ENCODE assay signal across 35 cellular contexts in genomic region chr4:518569-519083, GRCh38. TPM values are rescaled to one million over a fixed set of nuclear protein-coding genes. Genes with fewer than 3 reads are reported as not detected.
"Had no signal": no experiment of that assay in that cellular context is flagged by ENCODE, and none has a peak within 500 bp of the region (broad histone marks: within the 10 kb centered on the region; RNA-seq: fewer than 3 reads in every experiment).

No MANE protein-coding gene starts in this region.

- H3K27me3 Mint-ChIP-seq: activated CD8-positive, alpha-beta T cell treated with anti-CD3 and anti-CD28 coated beads for 36 hours; activated T-helper 17 cell treated with anti-CD3 and anti-CD28 coated beads, Interleukin-2, amount 50 U/mL, for 72 hours; natural killer cell treated with Interleukin-12 subunit alpha and Interleukin-12 subunit beta and Interleukin-15 and Interleukin-18, amount 100 ng/mL, for 72 hours; stimulated activated memory B cell treated with anti-CD40 and anti-IgM and Interleukin-4, amounts not matched to agents 10 μg/mL and 1 μg/mL and 100 μg/mL, for 72 hours; stimulated activated naive CD8-positive, alpha-beta T cell treated with anti-CD3 and anti-CD28 coated beads, Interleukin-15, amount 100 ng/mL, for 72 hours; type B pancreatic cell had no signal

- H3K4me3 Mint-ChIP-seq: activated CD8-positive, alpha-beta T cell treated with anti-CD3 and anti-CD28 coated beads for 36 hours; activated T-cell treated with anti-CD3 and anti-CD28 coated beads, Interleukin-2, amount 50 U/mL, for 4 hours; activated T-helper 17 cell treated with anti-CD3 and anti-CD28 coated beads, Interleukin-2, amount 50 U/mL, for 72 hours; natural killer cell treated with Interleukin-12 subunit alpha and Interleukin-12 subunit beta and Interleukin-15 and Interleukin-18, amount 100 ng/mL, for 72 hours; stimulated activated memory B cell treated with anti-CD40 and anti-IgM and Interleukin-4, amounts not matched to agents 10 μg/mL and 1 μg/mL and 100 μg/mL, for 72 hours; stimulated activated naive CD8-positive, alpha-beta T cell treated with anti-CD3 and anti-CD28 coated beads, Interleukin-15, amount 100 ng/mL, for 72 hours; type B pancreatic cell had no signal

- H3K9me3 Mint-ChIP-seq: activated CD8-positive, alpha-beta T cell treated with anti-CD3 and anti-CD28 coated beads for 36 hours; activated T-cell treated with anti-CD3 and anti-CD28 coated beads, Interleukin-2, amount 50 U/mL, for 4 hours; activated T-helper 17 cell treated with anti-CD3 and anti-CD28 coated beads, Interleukin-2, amount 50 U/mL, for 72 hours; natural killer cell treated with Interleukin-12 subunit alpha and Interleukin-12 subunit beta and Interleukin-15 and Interleukin-18, amount 100 ng/mL, for 72 hours; stimulated activated naive CD8-positive, alpha-beta T cell treated with anti-CD3 and anti-CD28 coated beads, Interleukin-15, amount 100 ng/mL, for 72 hours; type B pancreatic cell had no signal

- H3K4me3 ChIP-seq: esophagus squamous epithelium, lower lobe of right lung, mucosa of descending colon, right lobe of liver, skin epidermis, uterus had no signal

- H3K4me1 ChIP-seq: lower lobe of right lung, right lobe of liver, uterus had no signal

- DNase-seq: activated CD4-positive, alpha-beta T cell treated with anti-CD3 and anti-CD28 coated beads for 1 hour; activated CD4-positive, alpha-beta T cell treated with anti-CD3 and anti-CD28 coated beads, Interleukin-2, amount 50 U/mL, for 1 hour; activated CD8-positive, alpha-beta T cell treated with anti-CD3 and anti-CD28 coated beads for 36 hours; activated gamma-delta T cell treated with Interleukin-2 at 50 U/mL for 16 hours; activated naive CD4-positive, alpha-beta T cell treated with anti-CD3 and anti-CD28 coated beads, Interleukin-2, amount 50 U/mL, for 16 hours; activated T-cell treated with anti-CD3 and anti-CD28 coated beads, Interleukin-2, amount 50 U/mL, for 4 hours; amniotic stem cell; central memory CD4-positive, alpha-beta T cell; dermis blood vessel endothelial cell; effector CD4-positive, alpha-beta T cell; esophagus squamous epithelium; foreskin melanocyte; kidney glomerular epithelial cell; lower lobe of right lung; mesenchymal stem cell; mucosa of descending colon; right lobe of liver; stimulated activated CD4-positive, alpha-beta T cell treated with anti-CD3 and anti-CD28 coated beads, Interleukin-4, amount 100 ng/mL, for 24 hours; stimulated activated naive CD8-positive, alpha-beta T cell treated with anti-CD3 and anti-CD28 coated beads, Interleukin-15, amount 100 ng/mL, for 72 hours; T-helper 9 cell; uterus had no signal

- H3K27ac ChIP-seq: epithelial cell of prostate, lower lobe of right lung, right lobe of liver, uterus had no signal

- H3K9me3 ChIP-seq: esophagus squamous epithelium, lower lobe of right lung, mucosa of descending colon, right lobe of liver, uterus had no signal

- FAIRE-seq: colon, endometrium had no signal

- ATAC-seq: activated CD8-positive, alpha-beta T cell treated with anti-CD3 and anti-CD28 coated beads for 36 hours; activated T-cell treated with anti-CD3 and anti-CD28 coated beads, Interleukin-2, amount 50 U/mL, for 4 hours; activated T-helper 17 cell treated with anti-CD3 and anti-CD28 coated beads, Interleukin-2, amount 50 U/mL, for 72 hours; left lobe of liver; lower lobe of right lung; mucosa of descending colon; natural killer cell treated with Interleukin-12 subunit alpha and Interleukin-12 subunit beta and Interleukin-15 and Interleukin-18, amount 100 ng/mL, for 72 hours; right lobe of liver; stimulated activated memory B cell treated with anti-CD40 and anti-IgM and Interleukin-4, amounts not matched to agents 10 μg/mL and 1 μg/mL and 100 μg/mL, for 72 hours; stimulated activated naive CD8-positive, alpha-beta T cell treated with anti-CD3 and anti-CD28 coated beads, Interleukin-15, amount 100 ng/mL, for 72 hours had no signal

- H3K27me3 ChIP-seq: esophagus squamous epithelium, right lobe of liver, uterus had no signal

- H3K4me1 Mint-ChIP-seq: activated T-helper 17 cell treated with anti-CD3 and anti-CD28 coated beads, Interleukin-2, amount 50 U/mL, for 72 hours; stimulated activated naive CD8-positive, alpha-beta T cell treated with anti-CD3 and anti-CD28 coated beads, Interleukin-15, amount 100 ng/mL, for 72 hours had no signal

- H3K27ac Mint-ChIP-seq: activated CD8-positive, alpha-beta T cell treated with anti-CD3 and anti-CD28 coated beads for 36 hours; activated T-helper 17 cell treated with anti-CD3 and anti-CD28 coated beads, Interleukin-2, amount 50 U/mL, for 72 hours; natural killer cell treated with Interleukin-12 subunit alpha and Interleukin-12 subunit beta and Interleukin-15 and Interleukin-18, amount 100 ng/mL, for 72 hours; stimulated activated memory B cell treated with anti-CD40 and anti-IgM and Interleukin-4, amounts not matched to agents 10 μg/mL and 1 μg/mL and 100 μg/mL, for 72 hours; type B pancreatic cell had no signal

- H3K36me3 ChIP-seq: uterus had no signal

RNA-seq across cellular contexts. Expression of gene TMEM271, which starts 57.5 kb away (rescaled TPM):
- total RNA-seq: activated CD8-positive, alpha-beta T cell treated with anti-CD3 and anti-CD28 coated beads for 36 hours; activated T-cell treated with anti-CD3 and anti-CD28 coated beads, Interleukin-2, amount 50 U/mL, for 4 hours; activated T-helper 17 cell treated with anti-CD3 and anti-CD28 coated beads, Interleukin-2, amount 50 U/mL, for 72 hours; dermis blood vessel endothelial cell; glomerular endothelial cell; left lobe of liver; lower lobe of right lung; myocyte; natural killer cell treated with Interleukin-12 subunit alpha and Interleukin-12 subunit beta and Interleukin-15 and Interleukin-18, amount 100 ng/mL, for 72 hours; omental fat pad; renal cortical epithelial cell; right lobe of liver; T-helper 1 cell treated with Interleukin-12 subunit alpha and Interleukin-12 subunit beta and Interleukin-4 antibody, amounts not matched to agents 30 ng/mL and 1 ng/mL, for 36 hours; uterus had no signal
